Comparison of ENCODE assay signal across 7 cellular contexts in the genomic region with DNA sequence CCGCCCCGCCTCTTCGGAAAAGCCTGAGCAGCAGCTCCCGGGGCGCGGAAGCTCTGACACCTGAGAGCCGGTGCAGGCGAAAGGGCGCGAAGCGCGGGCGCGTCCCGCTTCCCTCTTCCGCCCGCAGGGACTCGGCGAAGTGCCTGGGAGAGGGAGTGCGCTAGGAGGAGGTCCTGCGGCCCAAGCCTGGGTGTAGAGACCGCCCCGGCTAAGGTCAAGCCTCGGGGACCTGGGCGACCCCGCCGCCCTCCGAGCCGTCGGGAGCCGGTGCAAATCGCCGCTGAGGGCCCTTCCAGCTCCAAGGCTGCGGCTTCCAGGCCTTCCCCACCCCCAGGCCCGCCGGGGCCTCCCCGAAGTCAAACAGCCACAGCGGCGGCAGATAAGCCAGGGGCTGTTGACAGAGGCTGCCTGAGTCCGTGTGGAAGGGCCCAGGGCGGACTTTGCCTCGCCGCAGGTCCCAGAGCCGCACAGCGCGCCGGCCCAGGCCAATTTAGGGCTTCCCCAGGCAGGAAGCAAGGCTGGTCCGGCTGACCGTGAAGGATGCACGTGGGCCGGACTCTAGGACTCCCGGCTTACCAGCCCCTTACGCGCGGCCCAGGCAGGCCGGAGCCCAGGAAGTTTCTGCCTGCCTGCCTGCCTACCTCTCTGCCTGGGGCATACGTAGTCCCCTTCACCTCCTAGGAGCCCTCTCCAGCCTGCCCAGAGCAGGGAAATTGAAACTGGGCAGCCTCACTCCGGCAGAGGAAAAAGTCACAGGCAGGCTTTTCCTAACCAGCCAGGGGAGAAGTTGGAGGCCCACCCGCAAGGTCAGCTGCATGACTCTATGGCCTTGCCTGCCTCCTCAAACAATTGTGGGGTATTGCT. TPM values are rescaled to one million over a fixed set of nuclear protein-coding genes. Genes with fewer than 3 reads are reported as not detected.
DNase-seq lines count a peak whose midpoint lies in the region; ATAC-seq and TF ChIP-seq lines count a peak whose summit lies in the region.

No MANE protein-coding gene starts in this region.

- peaks cover 98% of the 10 kb centered on the region for H3K27me3 ChIP-seq in GM23338 (ENCODE audit: insufficient read depth)
- peaks cover 51 to 62% (median 62%) of the 10 kb centered on the region in 3 donors for H3K27me3 ChIP-seq in gastrocnemius medialis
- peaks cover 44% of the 10 kb centered on the region for H3K27me3 ChIP-seq in gastroesophageal sphincter
- peaks cover 4% of the 10 kb centered on the region for H3K27me3 ChIP-seq in prostate gland (replicated peaks; ENCODE audit: insufficient read depth)

- H3K36me3 Mint-ChIP-seq in GM23338 (ENCODE audit: low read depth): peaks cover 3% of the 10 kb centered on the region; the same call in 1 of the 3 replicates
- no peaks in the 10 kb centered on the region for H3K36me3 Mint-ChIP-seq in activated T-helper 17 cell treated with anti-CD3 and anti-CD28 coated beads, Interleukin-2, amount 50 U/mL, for 72 hours (ENCODE audit: low read depth)

- TF ChIP-seq CTCF in GM23338 (conservative IDR thresholded peaks at IDR 0.05; ENCODE audit: low read depth in 2 of 2) (no peak), gastrocnemius medialis (IDR thresholded peaks at IDR 0.05 in 4 of 5, conservative IDR thresholded peaks at IDR 0.05 in 1 of 5) (no peak), gastroesophageal sphincter (IDR thresholded peaks at IDR 0.05) (no peak), prostate gland (IDR thresholded peaks at IDR 0.05) (no peak)

- H2AFZ ChIP-seq in GM23338: peak overlapping the region; percentile 96

- TF ChIP-seq POLR2A in gastrocnemius medialis (IDR thresholded peaks at IDR 0.05): no peak
- no peak for TF ChIP-seq POLR2A in gastroesophageal sphincter (IDR thresholded peaks at IDR 0.05)
- TF ChIP-seq POLR2A in prostate gland (IDR thresholded peaks at IDR 0.05): no peak

- H3K27me3 Mint-ChIP-seq in GM23338 (ENCODE audit: insufficient read depth, low read depth, poor library complexity): peaks cover 92% of the 10 kb centered on the region
- peaks cover 11% of the 10 kb centered on the region for H3K27me3 Mint-ChIP-seq in activated T-helper 17 cell treated with anti-CD3 and anti-CD28 coated beads, Interleukin-2, amount 50 U/mL, for 72 hours

- WGBS in gastroesophageal sphincter (ENCODE audit: low coverage in 1 of 2), 2 donors: no CpG with 5 or more reads among the region's 59 CpGs
- WGBS in prostate gland: 55% methylated on average over 38 of the region's 59 CpGs

- H3K27ac Mint-ChIP-seq in GM23338: no peak overlapping the region
- H3K27ac Mint-ChIP-seq in activated T-helper 17 cell treated with anti-CD3 and anti-CD28 coated beads, Interleukin-2, amount 50 U/mL, for 72 hours: no peak overlapping the region

- in situ Hi-C loops in gastrocnemius medialis (cut with MboI; ENCODE audit: low sequenced_read_pairs in 4 of 4): no loop called here

- H3K4me1 ChIP-seq in GM23338 (ENCODE audit: insufficient read depth) (peaks cover 17% of the 10 kb centered on the region), gastrocnemius medialis (peaks cover 11 to 21% of the 10 kb centered on the region in 2 donors), gastroesophageal sphincter (peaks cover 0 to 45% (median 22%) of the 10 kb centered on the region in 3 donors), prostate gland (replicated peaks) (peaks cover 6% of the 10 kb centered on the region)

- H3K9me2 ChIP-seq in GM23338 (ENCODE audit: insufficient read depth): no peaks in the 10 kb centered on the region

- H3K9me3 ChIP-seq in gastrocnemius medialis (no peaks in the 10 kb centered on the region), gastroesophageal sphincter (no peaks in the 10 kb centered on the region), prostate gland (no peaks in the 10 kb centered on the region)

- H3K27ac ChIP-seq in GM23338 (ENCODE audit: low read depth): no peak overlapping the region
- H3K27ac ChIP-seq in gastrocnemius medialis: no peak overlapping the region
- no peak overlapping the region for H3K27ac ChIP-seq in gastroesophageal sphincter
- no peak overlapping the region for H3K27ac ChIP-seq in prostate gland

- H3K4me3 ChIP-seq in GM23338: peak overlapping the region; percentile 64
- peak overlapping the region in 3 of 4 donors; percentile 25 to 67 (median 43) for H3K4me3 ChIP-seq in gastrocnemius medialis
- H3K4me3 ChIP-seq in gastroesophageal sphincter: peak overlapping the region in 1 of 2 donors; percentile 66
- H3K4me3 ChIP-seq in prostate gland: no peak overlapping the region

- H3K4me1 Mint-ChIP-seq in GM23338: peaks cover 20% of the 10 kb centered on the region
- peaks cover 16% of the 10 kb centered on the region for H3K4me1 Mint-ChIP-seq in activated T-helper 17 cell treated with anti-CD3 and anti-CD28 coated beads, Interleukin-2, amount 50 U/mL, for 72 hours

- H3K9me3 Mint-ChIP-seq in GM23338: no peaks in the 10 kb centered on the region; the same call in 2 of the 3 replicates
- no peaks in the 10 kb centered on the region for H3K9me3 Mint-ChIP-seq in activated T-helper 17 cell treated with anti-CD3 and anti-CD28 coated beads, Interleukin-2, amount 50 U/mL, for 72 hours

- peaks cover 20% of the 10 kb centered on the region for H3F3A ChIP-seq in GM23338 (replicated peaks; ENCODE audit: low read depth)

- ATAC-seq in GM23338 (peak; percentile 56), gastrocnemius medialis (no peak), gastroesophageal sphincter (no peak)
- no peak for ATAC-seq in activated T-helper 17 cell treated with anti-CD3 and anti-CD28 coated beads, Interleukin-2, amount 50 U/mL, for 72 hours (replicated peaks)

- H3K4me3 Mint-ChIP-seq in GM23338: peak overlapping the region; percentile 59
- peak overlapping the region; percentile 53 for H3K4me3 Mint-ChIP-seq in activated T-helper 17 cell treated with anti-CD3 and anti-CD28 coated beads, Interleukin-2, amount 50 U/mL, for 72 hours

- H3K36me3 ChIP-seq in GM23338 (ENCODE audit: insufficient read depth) (no peaks in the 10 kb centered on the region), gastrocnemius medialis (no peaks in the 10 kb centered on the region), gastroesophageal sphincter (no peaks in the 10 kb centered on the region), prostate gland (no peaks in the 10 kb centered on the region)

- DNase-seq in GM23338 (ENCODE audit: low spot score) (peak; percentile 82), iPS-NIHi7 (ENCODE audit: extremely low spot score) (peak; percentile 63), gastrocnemius medialis (no peak), NCI-H2081 treated with DMSO at 0.1 percent for 48 hours (lab: John Stamatoyannopoulos, UW) (no peak), prostate gland (ENCODE audit: low spot score) (no peak)

- H3K4me2 ChIP-seq in GM23338: peak overlapping the region; percentile 96

- H3K79me2 ChIP-seq in GM23338 (replicated peaks; ENCODE audit: insufficient read depth): no peaks in the 10 kb centered on the region

- H4K20me1 ChIP-seq in GM23338 (replicated peaks; ENCODE audit: insufficient read depth): peaks cover 11% of the 10 kb centered on the region

- TF ChIP-seq EP300 in gastroesophageal sphincter (IDR thresholded peaks at IDR 0.05): no peak

- intact Hi-C loops in gastrocnemius medialis (cut with DNase I; ENCODE audit: low total_unique reads): no loop called here
- intact Hi-C loops in prostate gland (cut with DNase I): no loop called here

TF ChIP-seq in GM23338, 12 proteins besides CTCF, POLR2A, EP300 and RAD21 (continues in another document):
- TF ChIP-seq EZH2 (IDR thresholded peaks at IDR 0.05; ENCODE audit: low read depth, unreplicated experiment): peak; percentile 73

RNA-seq across cellular contexts. Expression of gene ITPKA, which starts 2.3 kb away (rescaled TPM):
- 1.5 and 2.1 TPM in 2 replicates for total RNA-seq in GM23338 (2014; rRNA removed; shearing (Covaris generic))
- polyA plus RNA-seq in GM23338 (2016; fragmentation: Nextera tagmentation; extraction: Ambion mirVana): 0.35 and 0.55 TPM in 2 replicates
- total RNA-seq in activated T-helper 17 cell treated with anti-CD3 and anti-CD28 coated beads, Interleukin-2, amount 50 U/mL, for 72 hours: 1 to 10 TPM; 3.5 to 5.5 TPM
- 10 to 100 TPM in 1 of 4 donors, 1 to 10 TPM in 2, under 1 TPM in 1; 0.75 to 12.4 (median 7.0) TPM for total RNA-seq in gastrocnemius medialis
- 1 to 10 TPM in 1 of 4 donors, under 1 TPM in 2, not detected in 1; 0.85 to 1.2 (median 0.94) TPM for total RNA-seq in gastroesophageal sphincter
- 10 to 100 TPM in 1 of 2 donors, under 1 TPM in 1; 0.23 to 14.2 TPM for total RNA-seq in prostate gland

RNA-seq across cellular contexts. Expression of gene LTK, which starts 17.7 kb away (rescaled TPM):
- 0.14 TPM in 1 of 2 replicates, not detected in the other for total RNA-seq in GM23338 (2014; rRNA removed; shearing (Covaris generic))
- 0.40 TPM in 1 of 2 replicates, not detected in the other for polyA plus RNA-seq in GM23338 (2016; fragmentation: Nextera tagmentation; extraction: Ambion mirVana)
- 1 to 10 TPM; 1.9 to 2.8 TPM for total RNA-seq in activated T-helper 17 cell treated with anti-CD3 and anti-CD28 coated beads, Interleukin-2, amount 50 U/mL, for 72 hours
- total RNA-seq in gastrocnemius medialis (under 1 TPM in 2 of 4 donors, not detected in 2; 0.34 to 0.68 TPM), gastroesophageal sphincter (under 1 TPM in 3 of 4 donors, not detected in 1; 0.16 to 0.54 (median 0.19) TPM), prostate gland (1 to 10 TPM in 1 of 2 donors, not detected in 1; 1.5 TPM)

RNA-seq across cellular contexts. Expression of gene RPAP1, which starts 48.1 kb away (rescaled TPM):
- total RNA-seq in GM23338 (2014; rRNA removed; shearing (Covaris generic)): 47.1 and 69.0 TPM in 2 replicates
- 40.1 and 42.3 TPM in 2 replicates for polyA plus RNA-seq in GM23338 (2016; fragmentation: Nextera tagmentation; extraction: Ambion mirVana)
- 10 to 100 TPM; 51.2 to 70.0 TPM for total RNA-seq in activated T-helper 17 cell treated with anti-CD3 and anti-CD28 coated beads, Interleukin-2, amount 50 U/mL, for 72 hours
- total RNA-seq in gastrocnemius medialis: 10 to 100 TPM; 17.8 to 73.2 (median 34.8) TPM
- total RNA-seq in gastroesophageal sphincter: 10 to 100 TPM; 10.4 to 33.1 (median 12.6) TPM
- total RNA-seq in prostate gland: 10 to 100 TPM; 17.0 to 47.3 TPM

Comparison
In these comparisons a context has a peak if more than half of its experiments do, and no peak if none do; other contexts are left out.
1. DNase-seq: peak in GM23338 (single experiment) and iPS-NIHi7 (single experiment); none in gastrocnemius medialis (0 of 2), NCI-H2081 treated with DMSO at 0.1 percent for 48 hours (single experiment) and prostate gland (single experiment).
2. H3K4me3 ChIP-seq: peak in GM23338 (single experiment) and gastrocnemius medialis (3 of 4); none in prostate gland (0 of 2).